ENCODE assay signal across 1 cellular context in the genomic region with DNA sequence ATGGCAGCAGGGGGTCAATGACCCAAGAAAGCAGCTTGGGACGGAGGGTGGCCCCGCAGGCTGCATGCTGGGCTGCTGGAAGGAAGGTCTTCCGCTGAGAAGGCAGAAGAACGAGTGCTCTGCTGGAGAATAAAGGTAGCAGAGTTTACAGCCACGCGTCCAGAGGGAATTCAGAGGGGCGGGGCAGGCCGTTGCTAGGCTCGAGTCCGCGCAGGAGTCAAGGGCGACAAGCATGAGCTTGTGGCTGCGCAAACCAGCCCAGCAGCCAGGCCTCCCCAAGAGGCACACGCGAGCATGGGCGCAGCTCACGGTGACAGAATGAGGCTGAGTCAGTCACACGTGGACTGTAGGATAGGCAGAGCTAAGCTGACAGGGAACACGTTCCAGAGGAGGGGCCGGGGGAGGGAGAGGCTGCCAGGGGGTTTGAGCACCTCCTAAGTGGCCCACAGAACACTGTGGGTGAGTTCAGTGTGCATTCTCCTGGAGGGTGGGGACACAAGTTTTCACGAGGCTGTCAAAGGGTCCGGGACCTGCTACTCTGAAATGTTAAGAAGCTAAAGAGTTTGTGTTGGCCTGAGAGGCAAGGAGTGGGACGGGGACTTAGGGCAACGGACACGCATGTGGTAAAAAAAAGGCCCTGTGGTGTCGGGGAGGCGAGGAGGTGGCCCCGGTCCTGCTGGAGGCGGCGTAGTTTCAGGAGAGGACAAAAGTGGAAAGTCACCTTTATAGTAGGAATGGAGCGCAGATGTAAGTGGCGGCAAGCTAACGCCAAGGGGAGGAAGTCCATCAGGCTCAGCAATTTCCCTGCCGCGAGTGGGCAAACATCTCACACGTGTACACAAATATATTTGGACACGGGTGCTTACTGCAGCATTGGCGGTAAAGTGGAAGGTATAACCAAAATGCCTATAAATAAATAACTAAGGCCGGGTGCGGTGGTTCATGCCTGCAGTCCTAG.
TF ChIP-seq lines count a peak whose summit lies in the region.

No MANE protein-coding gene starts in this region.

TF ChIP-seq in K562, 482 proteins besides CTCF, POLR2A, EP300 and RAD21 (continued from another document and continues in another):
- no peak for TF ChIP-seq KDM4B (IDR thresholded peaks at IDR 0.05; ENCODE audit: borderline replicate concordance in 2 of 2, low read depth in 1 of 2)
- TF ChIP-seq ZNF23 (CRISPR knock-in tag; IDR thresholded peaks at IDR 0.05), result no peak
- no peak for TF ChIP-seq ZNF778 (CRISPR knock-in tag; IDR thresholded peaks at IDR 0.05)
- TF ChIP-seq POLR2B (IDR thresholded peaks at IDR 0.05; ENCODE audit: low read depth, partially characterized antibody), result no peak
- TF ChIP-seq KHSRP (IDR thresholded peaks at IDR 0.05), result no peak
- no peak for TF ChIP-seq SMARCB1 (IDR thresholded peaks at IDR 0.05; ENCODE audit: insufficient read length, low read depth)
- no peak for TF ChIP-seq HNRNPK (IDR thresholded peaks at IDR 0.05; ENCODE audit: low read depth, low read length, poor library complexity, severe bottlenecking)
- TF ChIP-seq, protein P1, sequence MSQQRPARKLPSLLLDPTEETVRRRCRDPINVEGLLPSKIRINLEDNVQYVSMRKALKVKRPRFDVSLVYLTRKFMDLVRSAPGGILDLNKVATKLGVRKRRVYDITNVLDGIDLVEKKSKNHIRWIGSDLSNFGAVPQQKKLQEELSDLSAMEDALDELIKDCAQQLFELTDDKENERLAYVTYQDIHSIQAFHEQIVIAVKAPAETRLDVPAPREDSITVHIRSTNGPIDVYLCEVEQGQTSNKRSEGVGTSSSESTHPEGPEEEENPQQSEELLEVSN (IDR thresholded peaks at IDR 0.05; ENCODE audit: borderline replicate concordance in 1 of 2, extremely low read depth in 1 of 2, insufficient read depth in 1 of 2, insufficient read length in 1 of 2, low read depth in 1 of 2, low read length in 1 of 2, poor library complexity in 1 of 2, severe bottlenecking in 1 of 2), result peak; percentile 75 to 81
- no peak for TF ChIP-seq ZNF165 (CRISPR knock-in tag; IDR thresholded peaks at IDR 0.05; ENCODE audit: borderline replicate concordance)
- TF ChIP-seq ZNF75A (CRISPR knock-in tag; IDR thresholded peaks at IDR 0.05), result no peak
- TF ChIP-seq SMC3 (conservative IDR thresholded peaks at IDR 0.05; ENCODE audit: insufficient read depth, low read depth, low read length), result no peak
- TF ChIP-seq TCFL5 (CRISPR knock-in tag; conservative IDR thresholded peaks at IDR 0.05), result no peak
- TF ChIP-seq, protein P2, sequence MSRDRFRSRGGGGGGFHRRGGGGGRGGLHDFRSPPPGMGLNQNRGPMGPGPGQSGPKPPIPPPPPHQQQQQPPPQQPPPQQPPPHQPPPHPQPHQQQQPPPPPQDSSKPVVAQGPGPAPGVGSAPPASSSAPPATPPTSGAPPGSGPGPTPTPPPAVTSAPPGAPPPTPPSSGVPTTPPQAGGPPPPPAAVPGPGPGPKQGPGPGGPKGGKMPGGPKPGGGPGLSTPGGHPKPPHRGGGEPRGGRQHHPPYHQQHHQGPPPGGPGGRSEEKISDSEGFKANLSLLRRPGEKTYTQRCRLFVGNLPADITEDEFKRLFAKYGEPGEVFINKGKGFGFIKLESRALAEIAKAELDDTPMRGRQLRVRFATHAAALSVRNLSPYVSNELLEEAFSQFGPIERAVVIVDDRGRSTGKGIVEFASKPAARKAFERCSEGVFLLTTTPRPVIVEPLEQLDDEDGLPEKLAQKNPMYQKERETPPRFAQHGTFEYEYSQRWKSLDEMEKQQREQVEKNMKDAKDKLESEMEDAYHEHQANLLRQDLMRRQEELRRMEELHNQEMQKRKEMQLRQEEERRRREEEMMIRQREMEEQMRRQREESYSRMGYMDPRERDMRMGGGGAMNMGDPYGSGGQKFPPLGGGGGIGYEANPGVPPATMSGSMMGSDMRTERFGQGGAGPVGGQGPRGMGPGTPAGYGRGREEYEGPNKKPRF (IDR thresholded peaks at IDR 0.05; ENCODE audit: low read depth, low read length), result no peak
- TF ChIP-seq, protein P3, sequence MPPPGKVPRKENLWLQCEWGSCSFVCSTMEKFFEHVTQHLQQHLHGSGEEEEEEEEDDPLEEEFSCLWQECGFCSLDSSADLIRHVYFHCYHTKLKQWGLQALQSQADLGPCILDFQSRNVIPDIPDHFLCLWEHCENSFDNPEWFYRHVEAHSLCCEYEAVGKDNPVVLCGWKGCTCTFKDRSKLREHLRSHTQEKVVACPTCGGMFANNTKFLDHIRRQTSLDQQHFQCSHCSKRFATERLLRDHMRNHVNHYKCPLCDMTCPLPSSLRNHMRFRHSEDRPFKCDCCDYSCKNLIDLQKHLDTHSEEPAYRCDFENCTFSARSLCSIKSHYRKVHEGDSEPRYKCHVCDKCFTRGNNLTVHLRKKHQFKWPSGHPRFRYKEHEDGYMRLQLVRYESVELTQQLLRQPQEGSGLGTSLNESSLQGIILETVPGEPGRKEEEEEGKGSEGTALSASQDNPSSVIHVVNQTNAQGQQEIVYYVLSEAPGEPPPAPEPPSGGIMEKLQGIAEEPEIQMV (tag; conservative IDR thresholded peaks at IDR 0.05; ENCODE audit: low read depth), result no peak
- TF ChIP-seq, protein P4, sequence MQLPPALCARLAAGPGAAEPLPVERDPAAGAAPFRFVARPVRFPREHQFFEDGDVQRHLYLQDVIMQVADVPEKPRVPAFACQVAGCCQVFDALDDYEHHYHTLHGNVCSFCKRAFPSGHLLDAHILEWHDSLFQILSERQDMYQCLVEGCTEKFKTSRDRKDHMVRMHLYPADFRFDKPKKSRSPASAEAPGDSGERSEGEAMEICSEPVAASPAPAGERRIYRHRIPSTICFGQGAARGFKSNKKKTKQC (CRISPR knock-in tag; IDR thresholded peaks at IDR 0.05), result no peak
- TF ChIP-seq FOXK2 (conservative IDR thresholded peaks at IDR 0.05 in 1 of 2, IDR thresholded peaks at IDR 0.05 in 1 of 2; ENCODE audit: low read depth in 2 of 2), result peak; percentile 68 to 74; a peak in 3 of 4 replicates
- TF ChIP-seq SMAD4 (CRISPR knock-in tag; conservative IDR thresholded peaks at IDR 0.05), result peak; percentile 43; the same call in 1 of the 2 replicates
- TF ChIP-seq TRIM28 (IDR thresholded peaks at IDR 0.05), result no peak
- TF ChIP-seq, protein P5, sequence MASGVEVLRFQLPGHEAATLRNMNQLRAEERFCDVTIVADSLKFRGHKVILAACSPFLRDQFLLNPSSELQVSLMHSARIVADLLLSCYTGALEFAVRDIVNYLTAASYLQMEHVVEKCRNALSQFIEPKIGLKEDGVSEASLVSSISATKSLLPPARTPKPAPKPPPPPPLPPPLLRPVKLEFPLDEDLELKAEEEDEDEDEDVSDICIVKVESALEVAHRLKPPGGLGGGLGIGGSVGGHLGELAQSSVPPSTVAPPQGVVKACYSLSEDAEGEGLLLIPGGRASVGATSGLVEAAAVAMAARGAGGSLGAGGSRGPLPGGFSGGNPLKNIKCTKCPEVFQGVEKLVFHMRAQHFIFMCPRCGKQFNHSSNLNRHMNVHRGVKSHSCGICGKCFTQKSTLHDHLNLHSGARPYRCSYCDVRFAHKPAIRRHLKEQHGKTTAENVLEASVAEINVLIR (CRISPR knock-in tag; IDR thresholded peaks at IDR 0.05), result no peak
- no peak for TF ChIP-seq HMG20B (CRISPR knock-in tag; IDR thresholded peaks at IDR 0.05)
- TF ChIP-seq ZNF717 (CRISPR knock-in tag; IDR thresholded peaks at IDR 0.05), result no peak
- TF ChIP-seq STAT5A (IDR thresholded peaks at IDR 0.05; ENCODE audit: borderline replicate concordance, low read length), result no peak
- peak; percentile 66 for TF ChIP-seq TEAD4 (IDR thresholded peaks at IDR 0.05; ENCODE audit: low read length)
- no peak for TF ChIP-seq TEAD4 (CRISPR knock-in tag; IDR thresholded peaks at IDR 0.05; ENCODE audit: borderline replicate concordance)
- no peak for TF ChIP-seq DNMT1 (IDR thresholded peaks at IDR 0.05)
- no peak for TF ChIP-seq SMARCC2 (IDR thresholded peaks at IDR 0.05; ENCODE audit: low read depth)
- TF ChIP-seq MXI1 (IDR thresholded peaks at IDR 0.05; ENCODE audit: low read depth, low read length), result peak; percentile 87; the same call in 1 of the 2 replicates
- no peak for TF ChIP-seq HDAC2 (IDR thresholded peaks at IDR 0.05)
- no peak for TF ChIP-seq MIER1 (IDR thresholded peaks at IDR 0.05; ENCODE audit: low read depth)
- TF ChIP-seq ZNF695 (CRISPR knock-in tag; IDR thresholded peaks at IDR 0.05), result no peak
- TF ChIP-seq, protein P6, sequence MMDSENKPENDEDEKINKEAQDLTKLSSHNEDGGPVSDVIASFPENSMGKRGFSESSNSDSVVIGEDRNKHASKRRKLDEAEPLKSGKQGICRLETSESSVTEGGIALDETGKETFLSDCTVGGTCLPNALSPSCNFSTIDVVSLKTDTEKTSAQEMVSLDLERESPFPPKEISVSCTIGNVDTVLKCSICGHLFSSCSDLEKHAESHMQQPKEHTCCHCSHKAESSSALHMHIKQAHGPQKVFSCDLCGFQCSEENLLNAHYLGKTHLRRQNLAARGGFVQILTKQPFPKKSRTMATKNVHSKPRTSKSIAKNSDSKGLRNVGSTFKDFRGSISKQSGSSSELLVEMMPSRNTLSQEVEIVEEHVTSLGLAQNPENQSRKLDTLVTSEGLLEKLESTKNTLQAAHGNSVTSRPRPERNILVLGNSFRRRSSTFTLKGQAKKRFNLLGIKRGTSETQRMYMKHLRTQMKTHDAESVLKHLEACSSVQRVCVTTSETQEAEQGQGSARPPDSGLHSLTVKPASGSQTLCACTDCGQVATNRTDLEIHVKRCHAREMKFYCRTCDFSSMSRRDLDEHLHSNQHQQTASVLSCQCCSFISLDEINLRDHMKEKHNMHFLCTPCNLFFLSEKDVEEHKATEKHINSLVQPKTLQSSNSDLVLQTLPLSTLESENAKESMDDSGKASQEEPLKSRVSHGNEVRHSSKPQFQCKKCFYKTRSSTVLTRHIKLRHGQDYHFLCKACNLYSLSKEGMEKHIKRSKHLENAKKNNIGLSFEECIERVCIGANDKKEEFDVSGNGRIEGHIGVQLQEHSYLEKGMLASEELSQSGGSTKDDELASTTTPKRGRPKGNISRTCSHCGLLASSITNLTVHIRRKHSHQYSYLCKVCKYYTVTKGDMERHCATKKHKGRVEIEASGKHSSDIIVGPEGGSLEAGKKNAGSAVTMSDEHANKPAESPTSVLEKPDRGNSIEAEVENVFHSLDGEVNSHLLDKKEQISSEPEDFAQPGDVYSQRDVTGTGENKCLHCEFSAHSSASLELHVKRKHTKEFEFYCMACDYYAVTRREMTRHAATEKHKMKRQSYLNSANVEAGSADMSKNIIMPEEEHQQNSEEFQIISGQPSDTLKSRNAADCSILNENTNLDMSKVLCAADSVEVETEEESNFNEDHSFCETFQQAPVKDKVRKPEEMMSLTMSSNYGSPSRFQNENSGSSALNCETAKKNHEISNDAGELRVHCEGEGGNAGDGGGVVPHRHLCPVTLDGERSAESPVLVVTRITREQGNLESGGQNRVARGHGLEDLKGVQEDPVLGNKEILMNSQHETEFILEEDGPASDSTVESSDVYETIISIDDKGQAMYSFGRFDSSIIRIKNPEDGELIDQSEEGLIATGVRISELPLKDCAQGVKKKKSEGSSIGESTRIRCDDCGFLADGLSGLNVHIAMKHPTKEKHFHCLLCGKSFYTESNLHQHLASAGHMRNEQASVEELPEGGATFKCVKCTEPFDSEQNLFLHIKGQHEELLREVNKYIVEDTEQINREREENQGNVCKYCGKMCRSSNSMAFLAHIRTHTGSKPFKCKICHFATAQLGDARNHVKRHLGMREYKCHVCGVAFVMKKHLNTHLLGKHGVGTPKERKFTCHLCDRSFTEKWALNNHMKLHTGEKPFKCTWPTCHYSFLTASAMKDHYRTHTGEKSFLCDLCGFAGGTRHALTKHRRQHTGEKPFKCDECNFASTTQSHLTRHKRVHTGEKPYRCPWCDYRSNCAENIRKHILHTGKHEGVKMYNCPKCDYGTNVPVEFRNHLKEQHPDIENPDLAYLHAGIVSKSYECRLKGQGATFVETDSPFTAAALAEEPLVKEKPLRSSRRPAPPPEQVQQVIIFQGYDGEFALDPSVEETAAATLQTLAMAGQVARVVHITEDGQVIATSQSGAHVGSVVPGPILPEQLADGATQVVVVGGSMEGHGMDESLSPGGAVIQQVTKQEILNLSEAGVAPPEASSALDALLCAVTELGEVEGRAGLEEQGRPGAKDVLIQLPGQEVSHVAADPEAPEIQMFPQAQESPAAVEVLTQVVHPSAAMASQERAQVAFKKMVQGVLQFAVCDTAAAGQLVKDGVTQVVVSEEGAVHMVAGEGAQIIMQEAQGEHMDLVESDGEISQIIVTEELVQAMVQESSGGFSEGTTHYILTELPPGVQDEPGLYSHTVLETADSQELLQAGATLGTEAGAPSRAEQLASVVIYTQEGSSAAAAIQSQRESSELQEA (IDR thresholded peaks at IDR 0.05; ENCODE audit: low read depth), result no peak
- 0 out of 2 replicates have a peak, but pooled peaks have one; percentile 9 for TF ChIP-seq ZNF384 (IDR thresholded peaks at IDR 0.05; ENCODE audit: low read depth, low read length)
- TF ChIP-seq, protein P7, sequence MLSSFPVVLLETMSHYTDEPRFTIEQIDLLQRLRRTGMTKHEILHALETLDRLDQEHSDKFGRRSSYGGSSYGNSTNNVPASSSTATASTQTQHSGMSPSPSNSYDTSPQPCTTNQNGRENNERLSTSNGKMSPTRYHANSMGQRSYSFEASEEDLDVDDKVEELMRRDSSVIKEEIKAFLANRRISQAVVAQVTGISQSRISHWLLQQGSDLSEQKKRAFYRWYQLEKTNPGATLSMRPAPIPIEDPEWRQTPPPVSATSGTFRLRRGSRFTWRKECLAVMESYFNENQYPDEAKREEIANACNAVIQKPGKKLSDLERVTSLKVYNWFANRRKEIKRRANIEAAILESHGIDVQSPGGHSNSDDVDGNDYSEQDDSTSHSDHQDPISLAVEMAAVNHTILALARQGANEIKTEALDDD (IDR thresholded peaks at IDR 0.05), result peak; percentile 30; the same call in 1 of the 2 replicates
- TF ChIP-seq, protein P8, sequence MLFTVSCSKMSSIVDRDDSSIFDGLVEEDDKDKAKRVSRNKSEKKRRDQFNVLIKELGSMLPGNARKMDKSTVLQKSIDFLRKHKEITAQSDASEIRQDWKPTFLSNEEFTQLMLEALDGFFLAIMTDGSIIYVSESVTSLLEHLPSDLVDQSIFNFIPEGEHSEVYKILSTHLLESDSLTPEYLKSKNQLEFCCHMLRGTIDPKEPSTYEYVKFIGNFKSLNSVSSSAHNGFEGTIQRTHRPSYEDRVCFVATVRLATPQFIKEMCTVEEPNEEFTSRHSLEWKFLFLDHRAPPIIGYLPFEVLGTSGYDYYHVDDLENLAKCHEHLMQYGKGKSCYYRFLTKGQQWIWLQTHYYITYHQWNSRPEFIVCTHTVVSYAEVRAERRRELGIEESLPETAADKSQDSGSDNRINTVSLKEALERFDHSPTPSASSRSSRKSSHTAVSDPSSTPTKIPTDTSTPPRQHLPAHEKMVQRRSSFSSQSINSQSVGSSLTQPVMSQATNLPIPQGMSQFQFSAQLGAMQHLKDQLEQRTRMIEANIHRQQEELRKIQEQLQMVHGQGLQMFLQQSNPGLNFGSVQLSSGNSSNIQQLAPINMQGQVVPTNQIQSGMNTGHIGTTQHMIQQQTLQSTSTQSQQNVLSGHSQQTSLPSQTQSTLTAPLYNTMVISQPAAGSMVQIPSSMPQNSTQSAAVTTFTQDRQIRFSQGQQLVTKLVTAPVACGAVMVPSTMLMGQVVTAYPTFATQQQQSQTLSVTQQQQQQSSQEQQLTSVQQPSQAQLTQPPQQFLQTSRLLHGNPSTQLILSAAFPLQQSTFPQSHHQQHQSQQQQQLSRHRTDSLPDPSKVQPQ (CRISPR knock-in tag; IDR thresholded peaks at IDR 0.05; ENCODE audit: borderline replicate concordance), result no peak
- peak; percentile 19; the same call in 1 of the 2 replicates for TF ChIP-seq RNF2 (IDR thresholded peaks at IDR 0.05)
- no peak for TF ChIP-seq TAL1 (IDR thresholded peaks at IDR 0.05)
